In the genomic region with DNA sequence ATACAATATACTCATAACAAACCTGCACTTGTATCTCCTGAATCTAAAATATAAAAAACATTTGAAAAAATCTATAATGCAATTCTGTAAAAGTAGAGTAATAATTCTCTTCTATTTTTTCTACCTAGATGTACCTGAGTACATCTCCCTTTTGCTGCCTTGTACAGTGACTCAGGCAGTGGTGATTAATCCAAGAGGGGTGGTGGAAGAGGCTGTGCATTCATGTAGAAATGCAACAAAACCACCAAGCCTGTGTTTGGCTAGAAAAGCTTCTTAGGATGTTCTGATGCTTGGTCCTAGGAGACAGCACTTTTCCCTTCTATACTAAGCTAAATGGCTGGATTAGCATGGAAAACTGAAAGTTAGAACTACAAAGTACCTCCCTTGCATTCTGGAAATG, we compare ENCODE assay signal across 34 cellular contexts.
"Had no signal": no experiment of that assay in that cellular context is flagged by ENCODE, and none has a peak within 500 bp of the region (broad histone marks: within the 10 kb centered on the region; RNA-seq: fewer than 3 reads in every experiment).

No MANE protein-coding gene starts in this region.

- H3K36me3 Mint-ChIP-seq: activated naive CD4-positive, alpha-beta T cell treated with anti-CD3 and anti-CD28 coated beads, Interleukin-2, amount 50 U/mL, for 24 hours; activated naive CD8-positive, alpha-beta T cell treated with anti-CD3 and anti-CD28 coated beads, Interleukin-2, amount 10 ng/mL, durations not matched to agents 7 days and 5 days; brain had no signal

- H3K4me1 Mint-ChIP-seq: activated CD4-positive, alpha-beta T cell treated with anti-CD3 and anti-CD28 coated beads, Interleukin-2, amount 10 ng/mL, durations not matched to agents 24 days and 14 days; activated naive CD8-positive, alpha-beta T cell treated with anti-CD3 and anti-CD28 coated beads, Interleukin-2, amount 10 ng/mL, durations not matched to agents 7 days and 5 days; activated T-helper 17 cell treated with anti-CD3 and anti-CD28 coated beads, Interleukin-2, amount 50 U/mL, for 72 hours; brain; central memory CD8-positive, alpha-beta T cell had no signal

- H3K27ac Mint-ChIP-seq: activated CD4-positive, alpha-beta T cell treated with anti-CD3 and anti-CD28 coated beads, Interleukin-2, amount 10 ng/mL, durations not matched to agents 24 days and 14 days; activated CD8-positive, alpha-beta T cell treated with anti-CD3 and anti-CD28 coated beads for 36 hours; activated naive CD8-positive, alpha-beta T cell treated with anti-CD3 and anti-CD28 coated beads, Interleukin-2, amount 10 ng/mL, durations not matched to agents 7 days and 5 days; activated T-cell treated with anti-CD3 and anti-CD28 coated beads, Interleukin-2, amount 50 U/mL, for 72 hours; activated T-helper 17 cell treated with anti-CD3 and anti-CD28 coated beads, Interleukin-2, amount 50 U/mL, for 72 hours; brain had no signal

- H3K4me3 ChIP-seq: adrenal gland, Peyer's patch had no signal

- FAIRE-seq: astrocyte, TTC549 had no signal

- H3K4me1 ChIP-seq: adrenal gland, Peyer's patch had no signal

- H3K27me3 Mint-ChIP-seq: activated CD4-positive, alpha-beta T cell treated with anti-CD3 and anti-CD28 coated beads, Interleukin-2, amount 10 ng/mL, durations not matched to agents 24 days and 14 days; activated naive CD8-positive, alpha-beta T cell treated with anti-CD3 and anti-CD28 coated beads, Interleukin-2, amount 10 ng/mL, durations not matched to agents 7 days and 5 days; central memory CD8-positive, alpha-beta T cell had no signal

- H3K9me3 ChIP-seq: adrenal gland, Peyer's patch had no signal

- H3K27me3 ChIP-seq: adrenal gland, Peyer's patch had no signal

- DNase-seq: activated CD4-positive, alpha-beta T cell treated with anti-CD3 and anti-CD28 coated beads, Interleukin-2, amount 10 ng/mL, durations not matched to agents 24 days and 14 days; activated CD4-positive, alpha-beta T cell treated with anti-CD3 and anti-CD28 coated beads, Interleukin-2, amount 50 U/mL, for 4 hours; activated CD8-positive, alpha-beta T cell treated with anti-CD3 and anti-CD28 coated beads for 36 hours; activated effector memory CD4-positive, alpha-beta T cell treated with anti-CD3 and anti-CD28 coated beads, Interleukin-2, amount 50 U/mL, for 16 hours; activated naive CD4-positive, alpha-beta T cell treated with Interleukin-2 at 50 U/mL for 16 hours; activated naive CD8-positive, alpha-beta T cell treated with anti-CD3 and anti-CD28 coated beads, Interleukin-2, amount 10 ng/mL, durations not matched to agents 7 days and 5 days; activated T-cell treated with anti-CD3 and anti-CD28 coated beads, Interleukin-2, amount 50 U/mL, for 1 hour; activated T-cell treated with anti-CD3 and anti-CD28 coated beads, Interleukin-2, amount 50 U/mL, for 72 hours; adrenal gland; Kasumi-1; KG1; NCI-H1092 treated with DMSO at 0.1 percent for 48 hours; NCI-H1417; NCI-H146; NCI-H187; NCI-H2029 treated with DMSO at 0.1 percent for 48 hours; NCI-H2107; NCI-H2171; NCI-H510A; NCI-H526; NCI-H748 treated with DMSO at 0.1 percent for 48 hours; NK-92 treated with Interleukin-12 subunit alpha and Interleukin-12 subunit beta, amount 100 ng/mL, for 24 hours; PC-3; Peyer's patch; Right ventricle myocardium superior; RPMI8226; SW 1271; T1000 had no signal

- H3K4me3 Mint-ChIP-seq: activated CD4-positive, alpha-beta T cell treated with anti-CD3 and anti-CD28 coated beads, Interleukin-2, amount 10 ng/mL, durations not matched to agents 24 days and 14 days; activated CD8-positive, alpha-beta T cell treated with anti-CD3 and anti-CD28 coated beads for 36 hours; activated naive CD4-positive, alpha-beta T cell treated with anti-CD3 and anti-CD28 coated beads, Interleukin-2, amount 50 U/mL, for 24 hours; activated naive CD8-positive, alpha-beta T cell treated with anti-CD3 and anti-CD28 coated beads, Interleukin-2, amount 10 ng/mL, durations not matched to agents 7 days and 5 days; activated T-cell treated with anti-CD3 and anti-CD28 coated beads, Interleukin-2, amount 50 U/mL, for 72 hours; activated T-helper 17 cell treated with anti-CD3 and anti-CD28 coated beads, Interleukin-2, amount 50 U/mL, for 72 hours; brain; central memory CD8-positive, alpha-beta T cell had no signal

- H3K9me3 Mint-ChIP-seq: activated CD4-positive, alpha-beta T cell treated with anti-CD3 and anti-CD28 coated beads, Interleukin-2, amount 10 ng/mL, durations not matched to agents 24 days and 14 days; activated naive CD8-positive, alpha-beta T cell treated with anti-CD3 and anti-CD28 coated beads, Interleukin-2, amount 10 ng/mL, durations not matched to agents 7 days and 5 days; activated T-helper 17 cell treated with anti-CD3 and anti-CD28 coated beads, Interleukin-2, amount 50 U/mL, for 72 hours had no signal

- H3K36me3 ChIP-seq: adrenal gland, Peyer's patch had no signal

- H3K27ac ChIP-seq: adrenal gland, Peyer's patch had no signal

- ATAC-seq: activated CD8-positive, alpha-beta T cell treated with anti-CD3 and anti-CD28 coated beads for 36 hours; activated T-cell treated with anti-CD3 and anti-CD28 coated beads, Interleukin-2, amount 50 U/mL, for 72 hours; activated T-helper 17 cell treated with anti-CD3 and anti-CD28 coated beads, Interleukin-2, amount 50 U/mL, for 72 hours; PC-3 had no signal
